35 cellular contexts compared by ENCODE assay signal in genomic region chr1:73901656-73902276, GRCh38.
A peak's percentile ranks its signal among the peaks of the same experiment; 100 is the strongest.
DNase-seq lines count a peak whose midpoint lies in the region; ATAC-seq and TF ChIP-seq lines count a peak whose summit lies in the region.
"Had no signal": no experiment of that assay in that cellular context is flagged by ENCODE, and none has a peak within 500 bp of the region (broad histone marks: within the 10 kb centered on the region; RNA-seq: fewer than 3 reads in every experiment).

No MANE protein-coding gene starts in this region.

- no peaks in the 10 kb centered on the region for H3K27me3 ChIP-seq in BLaER1
- no peaks in the 10 kb centered on the region for H3K27me3 ChIP-seq in stomach
- no peaks in the 10 kb centered on the region for H3K27me3 ChIP-seq in esophagus muscularis mucosa
- H3K27me3 ChIP-seq: right atrium auricular region had no signal

- WGBS in stomach, 5 donors = 46 to 56% (median 51%) methylated on average over 6 of the region's 6 CpGs
- 56% methylated on average over 6 of the region's 6 CpGs for WGBS in esophagus muscularis mucosa

- H3K27me3 Mint-ChIP-seq in brain = no peaks in the 10 kb centered on the region
- H3K27me3 Mint-ChIP-seq: activated CD4-positive, alpha-beta memory T cell treated with anti-CD3 and anti-CD28 coated beads, Interleukin-2, amount 10 ng/mL, durations not matched to agents 7 days and 5 days; activated naive CD8-positive, alpha-beta T cell treated with anti-CD3 and anti-CD28 coated beads, Interleukin-2, amount 50 U/mL, for 24 hours; stimulated activated naive B cell treated with anti-CD40 and anti-IgM and Interleukin-4, amounts not matched to agents 10 μg/mL and 1 μg/mL and 100 μg/mL, for 72 hours; T-helper 17 cell; type B pancreatic cell had no signal

- peaks cover 13% of the 10 kb centered on the region for H3K4me1 Mint-ChIP-seq in brain
- H3K4me1 Mint-ChIP-seq: activated CD4-positive, alpha-beta memory T cell treated with anti-CD3 and anti-CD28 coated beads, Interleukin-2, amount 10 ng/mL, durations not matched to agents 7 days and 5 days; activated naive CD8-positive, alpha-beta T cell treated with anti-CD3 and anti-CD28 coated beads, Interleukin-2, amount 50 U/mL, for 24 hours; CD14-positive monocyte; nephron; stimulated activated naive B cell treated with anti-CD40 and anti-IgM and Interleukin-4, amounts not matched to agents 10 μg/mL and 1 μg/mL and 100 μg/mL, for 72 hours; T-helper 17 cell had no signal

- no peaks in the 10 kb centered on the region for H3K36me3 ChIP-seq in BLaER1
- H3K36me3 ChIP-seq in stomach = no peaks in the 10 kb centered on the region
- no peaks in the 10 kb centered on the region for H3K36me3 ChIP-seq in esophagus muscularis mucosa
- H3K36me3 ChIP-seq: right atrium auricular region had no signal

- no peak overlapping the region for H3K4me3 Mint-ChIP-seq in brain
- H3K4me3 Mint-ChIP-seq: activated CD4-positive, alpha-beta memory T cell treated with anti-CD3 and anti-CD28 coated beads, Interleukin-2, amount 10 ng/mL, durations not matched to agents 7 days and 5 days; activated naive CD8-positive, alpha-beta T cell treated with anti-CD3 and anti-CD28 coated beads, Interleukin-2, amount 50 U/mL, for 24 hours; CD14-positive monocyte; nephron; stimulated activated naive B cell treated with anti-CD40 and anti-IgM and Interleukin-4, amounts not matched to agents 10 μg/mL and 1 μg/mL and 100 μg/mL, for 72 hours; T-helper 17 cell; type B pancreatic cell had no signal

- H3K9me3 Mint-ChIP-seq in brain = no peaks in the 10 kb centered on the region
- H3K9me3 Mint-ChIP-seq: activated CD4-positive, alpha-beta memory T cell treated with anti-CD3 and anti-CD28 coated beads, Interleukin-2, amount 10 ng/mL, durations not matched to agents 7 days and 5 days; activated naive CD8-positive, alpha-beta T cell treated with anti-CD3 and anti-CD28 coated beads, Interleukin-2, amount 50 U/mL, for 24 hours; nephron; stimulated activated naive B cell treated with anti-CD40 and anti-IgM and Interleukin-4, amounts not matched to agents 10 μg/mL and 1 μg/mL and 100 μg/mL, for 72 hours; type B pancreatic cell had no signal

- no peak overlapping the region for H3K4me3 ChIP-seq in BLaER1
- no peak overlapping the region for H3K4me3 ChIP-seq in stomach
- H3K4me3 ChIP-seq in esophagus muscularis mucosa = no peak overlapping the region
- H3K4me3 ChIP-seq: coronary artery, right atrium auricular region had no signal

- DNase-seq in NCI-H1048 (lab: John Stamatoyannopoulos, UW) (peak; percentile 75), stomach (no peak), esophagus muscularis mucosa (ENCODE audit: extremely low spot score) (no peak), DMS114 treated with DMSO at 0.1 percent for 48 hours (lab: John Stamatoyannopoulos, UW; ENCODE audit: unreplicated experiment) (no peak), GM20000 (ENCODE audit: low spot score) (no peak)
- DNase-seq: 8988T; activated CD4-positive, alpha-beta memory T cell treated with anti-CD3 and anti-CD28 coated beads, Interleukin-2, amount 10 ng/mL, durations not matched to agents 7 days and 5 days; activated CD8-positive, alpha-beta memory T cell treated with anti-CD3 and anti-CD28 coated beads, Interleukin-2, amount 50 U/mL, for 4 hours; activated naive CD4-positive, alpha-beta T cell; activated naive CD8-positive, alpha-beta T cell treated with anti-CD3 and anti-CD28 coated beads, Interleukin-2, amount 50 U/mL, for 24 hours; Calu3; caudate nucleus; effector CD8-positive, alpha-beta T cell; hypothalamus; MV-4-11; NCI-H146; NCI-H510A treated with DMSO at 0.1 percent for 48 hours; NK-92 treated with Interleukin-12 subunit alpha and Interleukin-12 subunit beta, amount 100 ng/mL, for 24 hours; SK-N-SH; small intestine; stimulated activated naive B cell treated with anti-CD40 and anti-IgM and Interleukin-4, amounts not matched to agents 10 μg/mL and 1 μg/mL and 100 μg/mL, for 72 hours; T-helper 17 cell had no signal

- peak overlapping the region in 4 of 5 experiments; percentile 8 to 71 (median 57) for H3K27ac Mint-ChIP-seq in brain
- H3K27ac Mint-ChIP-seq: activated CD4-positive, alpha-beta memory T cell treated with anti-CD3 and anti-CD28 coated beads, Interleukin-2, amount 10 ng/mL, durations not matched to agents 7 days and 5 days; activated naive CD8-positive, alpha-beta T cell treated with anti-CD3 and anti-CD28 coated beads, Interleukin-2, amount 50 U/mL, for 24 hours; CD14-positive monocyte; nephron; stimulated activated naive B cell treated with anti-CD40 and anti-IgM and Interleukin-4, amounts not matched to agents 10 μg/mL and 1 μg/mL and 100 μg/mL, for 72 hours; T-helper 17 cell; type B pancreatic cell had no signal

- H3K4me1 ChIP-seq in BLaER1 (peaks cover 9% of the 10 kb centered on the region; the same call in 1 of the 2 replicates), stomach (no peaks in the 10 kb centered on the region), esophagus muscularis mucosa (no peaks in the 10 kb centered on the region)
- H3K4me1 ChIP-seq: right atrium auricular region had no signal

- TF ChIP-seq POLR2A in stomach (IDR thresholded peaks at IDR 0.05) = no peak
- no peak for TF ChIP-seq POLR2A in esophagus muscularis mucosa (IDR thresholded peaks at IDR 0.05; ENCODE audit: low read depth)

- TF ChIP-seq EP300 in stomach (IDR thresholded peaks at IDR 0.05) (no peak), esophagus muscularis mucosa (IDR thresholded peaks at IDR 0.05) (no peak)

- intact Hi-C loops in stomach (cut with DNase I; ENCODE audit: low total_unique reads) (no loop called here), esophagus muscularis mucosa (cut with DNase I) (no loop called here)

- peak; percentile 47 for ATAC-seq in GM21619 (IDR thresholded peaks at IDR 0.05; ENCODE audit: unreplicated experiment)
- ATAC-seq: activated CD4-positive, CD25-positive, alpha-beta regulatory T cell treated with anti-CD3 and anti-CD28 coated beads, Interleukin-2, amount 50 U/mL, for 24 hours; activated naive CD8-positive, alpha-beta T cell treated with anti-CD3 and anti-CD28 coated beads, Interleukin-2, amount 50 U/mL, for 24 hours; HepG2; left lobe of liver; Right ventricle myocardium inferior; stimulated activated naive B cell treated with anti-CD40 and anti-IgM and Interleukin-4, amounts not matched to agents 10 μg/mL and 1 μg/mL and 100 μg/mL, for 72 hours; T-helper 17 cell had no signal

- H3K9ac ChIP-seq in BLaER1 = no peak overlapping the region
- H3K9ac ChIP-seq: SK-N-SH had no signal

- H3K9me3 ChIP-seq in BLaER1 (no peaks in the 10 kb centered on the region), stomach (no peaks in the 10 kb centered on the region), esophagus muscularis mucosa (no peaks in the 10 kb centered on the region)
- H3K9me3 ChIP-seq: right atrium auricular region, SK-N-SH had no signal

- H3K27ac ChIP-seq in BLaER1 (no peak overlapping the region), stomach (no peak overlapping the region), esophagus muscularis mucosa (replicated peaks in 1 of 4) (no peak overlapping the region)
- H3K27ac ChIP-seq: coronary artery, epithelial cell of prostate, right atrium auricular region had no signal

- TF ChIP-seq CTCF in brain (conservative IDR thresholded peaks at IDR 0.05) (no peak), stomach (IDR thresholded peaks at IDR 0.05) (no peak), esophagus muscularis mucosa (IDR thresholded peaks at IDR 0.05) (no peak), GM20000 (IDR thresholded peaks at IDR 0.05; ENCODE audit: extremely low read depth, missing control alignments) (no peak)

- H4K20me1 ChIP-seq in BLaER1 = no peaks in the 10 kb centered on the region

- no peaks in the 10 kb centered on the region for H3K36me3 Mint-ChIP-seq in brain
- H3K36me3 Mint-ChIP-seq: CD14-positive monocyte; stimulated activated naive B cell treated with anti-CD40 and anti-IgM and Interleukin-4, amounts not matched to agents 10 μg/mL and 1 μg/mL and 100 μg/mL, for 72 hours; type B pancreatic cell had no signal

- H3K4me2 ChIP-seq in BLaER1 = peak overlapping the region; percentile 30
- H3K4me2 ChIP-seq: SK-N-SH had no signal
